Comparison of ENCODE assay signal across 8 cellular contexts in genomic region chr7:44796504-44797328, GRCh38. TPM values are rescaled to one million over a fixed set of nuclear protein-coding genes. Genes with fewer than 3 reads are reported as not detected.
DNase-seq lines count a peak whose midpoint lies in the region; ATAC-seq and TF ChIP-seq lines count a peak whose summit lies in the region.

Gene PPIA (plus strand): TSS chr7:44796681. CDS start chr7:44796725, 44 bp downstream.

- H3K27ac ChIP-seq in PC-3 (ENCODE audit: low read length), result peak within 1 kb of the TSS; percentile 95
- peak within 1 kb of the TSS; percentile 99 for H3K27ac ChIP-seq in epithelial cell of prostate

- H3K4me2 ChIP-seq in PC-3 (ENCODE audit: low read length), result peak within 1 kb of the TSS; percentile 99

- intact Hi-C loops in PC-3 (cut with micrococcal nuclease), result loop anchor here (1.0 to 5.0 kb wide), 4 partner anchors 49 to 208 kb away; partner anchors contain the start of genes H2AZ2 and ZMIZ2
- intact Hi-C loops in mucosa of descending colon (cut with DNase I, micrococcal nuclease), result no loop called here

- H4K20me1 ChIP-seq in PC-3 (ENCODE audit: low read length), result peaks cover 34% of the 10 kb centered on the region

- TF ChIP-seq CTCF in PC-3 (conservative IDR thresholded peaks at IDR 0.05; ENCODE audit: low read depth, low read length), result no peak
- no peak for TF ChIP-seq CTCF in mucosa of descending colon (IDR thresholded peaks at IDR 0.05)

- H2AFZ ChIP-seq in PC-3 (ENCODE audit: low read length), result peak within 1 kb of the TSS; percentile 95

- H3K9me3 ChIP-seq in PC-3 (ENCODE audit: low read length) (no peaks in the 10 kb centered on the region), mucosa of descending colon (no peaks in the 10 kb centered on the region)

- peaks cover 63% of the 10 kb centered on the region for H3K79me2 ChIP-seq in PC-3 (ENCODE audit: low read length)

- peaks cover 3% of the 10 kb centered on the region for H3F3A ChIP-seq in PC-3 (ENCODE audit: low read length, unreplicated experiment)

- no TSS peak for BruUV-seq in PC-3 (replicated peaks; lab: Mats Ljungman, UMichigan)

- H3K27me3 ChIP-seq in PC-3 (ENCODE audit: low read length), result no peaks in the 10 kb centered on the region

- H3K4me1 ChIP-seq in PC-3 (ENCODE audit: insufficient read depth, low read length), result peaks cover 16% of the 10 kb centered on the region
- H3K4me1 ChIP-seq in mucosa of descending colon (ENCODE audit: low read depth), result peaks cover 15% of the 10 kb centered on the region

- POLR2A ChIA-PET in PC-3 (lab: Charles Lee; ENCODE audit: unreplicated experiment), result no interaction called here

- peak; percentile 85 for ATAC-seq in GM21576 (IDR thresholded peaks at IDR 0.05; ENCODE audit: unreplicated experiment)
- peak; percentile 89 for ATAC-seq in PC-3
- ATAC-seq in mucosa of descending colon, result peak; percentile 91

- H3K36me3 ChIP-seq in PC-3 (ENCODE audit: low read depth, low read length), result peaks cover 37% of the 10 kb centered on the region
- H3K36me3 ChIP-seq in mucosa of descending colon (ENCODE audit: low read depth), result peaks cover 3% of the 10 kb centered on the region

- H3K9me2 ChIP-seq in PC-3 (replicated peaks; ENCODE audit: low read length), result no peaks in the 10 kb centered on the region

- CTCF ChIA-PET in PC-3 (lab: Charles Lee), result interaction anchor here (0.6 kb wide), 1 partner anchor 340 kb away, joined by 3 read pairs; no protein-coding TSS in a partner anchor

- DNase-seq in DMS114 treated with DMSO at 0.1 percent for 48 hours (lab: John Stamatoyannopoulos, UW; ENCODE audit: unreplicated experiment), result peak; percentile 95
- peak; percentile 98 for DNase-seq in Jurkat, Clone E6-1 (ENCODE audit: low read depth, low spot score)
- peak; percentile 98 for DNase-seq in PC-3
- DNase-seq in activated T-cell treated with anti-CD3 and anti-CD28 coated beads for 48 hours (ENCODE audit: low read depth), result peak; percentile 98
- peak; percentile 92 for DNase-seq in epithelial cell of prostate (ENCODE audit: low read depth, low spot score)
- peak; percentile 96 to 99 (median 99) for DNase-seq in mucosa of descending colon
- DNase-seq in stimulated activated CD8-positive, alpha-beta memory T cell treated with anti-CD3 and anti-CD28 coated beads, Interleukin-4, amount 100 ng/mL, for 1 hour (ENCODE audit: low read depth in 2 of 2, low spot score in 1 of 2), result peak; percentile 96 to 98

- peak within 1 kb of the TSS; percentile 99 for H3K9ac ChIP-seq in PC-3 (ENCODE audit: low read length)

- peak within 1 kb of the TSS; percentile 98 for H3K4me3 ChIP-seq in Jurkat, Clone E6-1 (ENCODE audit: low read length)
- H3K4me3 ChIP-seq in PC-3 (ENCODE audit: low read length) (peak within 1 kb of the TSS; percentile 92), mucosa of descending colon (peak within 1 kb of the TSS; percentile 86)

RNA-seq across cellular contexts. Expression of gene PPIA, which starts in this region (rescaled TPM):
- 2,912 TPM for polyA plus RNA-seq in Jurkat, Clone E6-1 (2012; ENCODE audit: insufficient read depth, insufficient read length)
- total RNA-seq in PC-3 (2014; rRNA removed), result 3,201 and 4,136 TPM in 2 replicates
- 1,000 to 10,000 TPM in 2 of 3 donors, 100 to 1,000 TPM in 1; 792 to 1,320 (median 1,014) TPM for total RNA-seq in mucosa of descending colon

Comparison
In these comparisons a context has a peak if more than half of its experiments do, and no peak if none do; other contexts are left out.
1. Peak in every context shown above with its lines: DNase-seq, ATAC-seq, H3K4me3 ChIP-seq and H3K27ac ChIP-seq.